In the genomic region with DNA sequence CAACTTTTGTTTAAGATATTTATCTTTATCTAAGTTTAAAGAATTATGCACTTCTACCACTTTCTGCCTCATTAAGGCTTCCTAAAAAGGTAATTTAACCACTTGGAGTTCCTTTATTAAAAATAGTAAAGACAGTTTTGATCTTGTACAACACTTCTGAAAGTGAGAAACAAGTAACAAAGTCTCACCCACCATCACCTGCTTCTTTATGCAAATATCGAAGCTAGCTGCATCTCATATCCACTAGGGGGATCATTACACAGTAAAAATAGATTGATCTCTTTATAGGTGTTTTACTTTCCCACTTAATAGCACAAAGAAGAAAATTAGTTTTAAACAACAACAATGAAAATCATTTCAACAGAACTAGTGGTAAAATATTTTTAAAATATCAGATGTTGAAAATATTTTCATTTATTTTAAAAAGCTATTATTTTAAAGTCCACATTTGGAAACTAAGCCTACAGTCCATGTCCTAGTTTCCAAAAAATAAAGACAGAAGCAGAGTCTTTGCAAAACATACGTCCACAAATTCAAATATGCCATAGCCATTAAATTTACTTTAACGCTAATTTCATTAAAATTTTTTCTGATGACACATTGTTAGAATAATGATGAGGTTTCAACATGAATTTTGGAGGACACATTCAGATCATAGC, we compare ENCODE assay signal across 8 cellular contexts.
DNase-seq lines count a peak whose midpoint lies in the region; ATAC-seq and TF ChIP-seq lines count a peak whose summit lies in the region.

No MANE protein-coding gene starts in this region.

- no peak overlapping the region for H3K4me3 ChIP-seq in BJ (ENCODE audit: low read depth, low read length)
- no peak overlapping the region for H3K4me3 ChIP-seq in esophagus squamous epithelium
- no peak overlapping the region for H3K4me3 ChIP-seq in thoracic aorta

- POLR2A ChIA-PET in BJ (lab: Charles Lee): no interaction called here

- no peaks in the 10 kb centered on the region for H3K36me3 ChIP-seq in BJ (ENCODE audit: control insufficient read depth, insufficient read depth, low read length)
- H3K36me3 ChIP-seq in esophagus squamous epithelium: no peaks in the 10 kb centered on the region
- no peaks in the 10 kb centered on the region for H3K36me3 ChIP-seq in thoracic aorta

- ATAC-seq in GM19043 (IDR thresholded peaks at IDR 0.05; ENCODE audit: low read depth, unreplicated experiment) (peak; percentile 94), HG03103 (IDR thresholded peaks at IDR 0.05; ENCODE audit: low read depth, unreplicated experiment) (peak; percentile 95), thoracic aorta (ENCODE audit: insufficient number of reproducible peaks, low FRiP score, low read depth) (no peak)

- peak; percentile 28 for TF ChIP-seq CTCF in BJ (IDR thresholded peaks at IDR 0.05; ENCODE audit: insufficient read depth, low read depth, low read length)
- peak in 5 of 6 experiments; percentile 35 to 60 (median 39) for TF ChIP-seq CTCF in esophagus squamous epithelium (IDR thresholded peaks at IDR 0.05)
- peak; percentile 41 for TF ChIP-seq CTCF in thoracic aorta (IDR thresholded peaks at IDR 0.05)

- intact Hi-C loops in esophagus squamous epithelium (cut with DNase I): loop anchor here (10.0 kb wide), 1 partner anchor 485 kb away; no protein-coding TSS in a partner anchor

- H3K27ac ChIP-seq in esophagus squamous epithelium (no peak overlapping the region), thoracic aorta (no peak overlapping the region)

- CTCF ChIA-PET in BJ (lab: Yijun Ruan, JAX): interaction anchor here (0.6 kb wide), 1 partner anchor 1072 kb away, joined by 3 read pairs; no protein-coding TSS in a partner anchor

- H3K27me3 ChIP-seq in BJ (ENCODE audit: control insufficient read depth, insufficient read depth, low read length): no peaks in the 10 kb centered on the region
- no peaks in the 10 kb centered on the region for H3K27me3 ChIP-seq in esophagus squamous epithelium
- H3K27me3 ChIP-seq in thoracic aorta (replicated peaks; ENCODE audit: insufficient read depth): no peaks in the 10 kb centered on the region

- DNase-seq in BJ (ENCODE audit: low read depth): no peak
- DNase-seq in NCI-H774 (lab: John Stamatoyannopoulos, UW): peak; percentile 40
- no peak for DNase-seq in esophagus squamous epithelium (lab: John Stamatoyannopoulos, UW)
- DNase-seq in thoracic aorta (ENCODE audit: low spot score): no peak
- no peak for DNase-seq in islet precursor cell
- no peak for DNase-seq in activated T-cell treated with anti-CD3 and anti-CD28 coated beads, Interleukin-2, amount 50 U/mL, for 48 hours

- no peaks in the 10 kb centered on the region for H3K9me3 ChIP-seq in esophagus squamous epithelium
- H3K9me3 ChIP-seq in thoracic aorta: no peaks in the 10 kb centered on the region

- TF ChIP-seq POLR2A in esophagus squamous epithelium (IDR thresholded peaks at IDR 0.05): no peak

- WGBS in esophagus squamous epithelium, 2 donors: 52 to 58% methylated on average over 3 of the region's 3 CpGs

- H3K4me1 ChIP-seq in esophagus squamous epithelium: no peaks in the 10 kb centered on the region
- peaks cover 0 to 10% of the 10 kb centered on the region in 2 donors for H3K4me1 ChIP-seq in thoracic aorta (ENCODE audit: control insufficient read depth in 1 of 2, low read depth in 2 of 2)
